Comparison of ENCODE assay signal across 2 cellular contexts in the genomic region with DNA sequence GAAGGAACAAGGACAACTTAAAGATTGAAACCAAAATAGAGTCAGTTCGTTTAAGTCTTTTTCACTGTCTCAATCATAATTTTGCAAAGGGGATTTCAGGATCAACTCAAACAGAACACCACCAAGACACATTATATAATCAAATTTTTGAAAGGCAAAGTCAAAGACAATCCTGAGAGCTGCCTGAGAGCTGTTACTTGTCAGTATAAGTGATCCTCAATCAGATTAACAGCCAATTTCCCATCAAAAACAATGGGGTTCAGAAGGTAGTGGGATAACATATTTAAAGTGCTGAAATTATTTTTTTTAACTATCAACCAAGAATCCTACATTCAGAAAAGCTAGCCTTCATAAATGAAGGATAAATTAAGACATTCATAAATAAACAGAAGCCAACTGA.
TF ChIP-seq lines count a peak whose summit lies in the region.

No MANE protein-coding gene starts in this region.

TF ChIP-seq in A549, 52 proteins besides CTCF, POLR2A, EP300 and RAD21:
- TF ChIP-seq, protein P1, sequence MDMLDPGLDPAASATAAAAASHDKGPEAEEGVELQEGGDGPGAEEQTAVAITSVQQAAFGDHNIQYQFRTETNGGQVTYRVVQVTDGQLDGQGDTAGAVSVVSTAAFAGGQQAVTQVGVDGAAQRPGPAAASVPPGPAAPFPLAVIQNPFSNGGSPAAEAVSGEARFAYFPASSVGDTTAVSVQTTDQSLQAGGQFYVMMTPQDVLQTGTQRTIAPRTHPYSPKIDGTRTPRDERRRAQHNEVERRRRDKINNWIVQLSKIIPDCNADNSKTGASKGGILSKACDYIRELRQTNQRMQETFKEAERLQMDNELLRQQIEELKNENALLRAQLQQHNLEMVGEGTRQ (IDR thresholded peaks at IDR 0.05), result no peak
- TF ChIP-seq FOSB (CRISPR knock-in tag; IDR thresholded peaks at IDR 0.05) (no peak), MAZ (IDR thresholded peaks at IDR 0.05; ENCODE audit: borderline replicate concordance, low read depth, low read length) (no peak), KDM5A (IDR thresholded peaks at IDR 0.05) (no peak), TP53 (CRISPR knock-in tag; IDR thresholded peaks at IDR 0.05) (no peak), SMC3 (IDR thresholded peaks at IDR 0.05) (no peak), HOXA7 (CRISPR knock-in tag; IDR thresholded peaks at IDR 0.05) (no peak)
- TF ChIP-seq, protein P2, sequence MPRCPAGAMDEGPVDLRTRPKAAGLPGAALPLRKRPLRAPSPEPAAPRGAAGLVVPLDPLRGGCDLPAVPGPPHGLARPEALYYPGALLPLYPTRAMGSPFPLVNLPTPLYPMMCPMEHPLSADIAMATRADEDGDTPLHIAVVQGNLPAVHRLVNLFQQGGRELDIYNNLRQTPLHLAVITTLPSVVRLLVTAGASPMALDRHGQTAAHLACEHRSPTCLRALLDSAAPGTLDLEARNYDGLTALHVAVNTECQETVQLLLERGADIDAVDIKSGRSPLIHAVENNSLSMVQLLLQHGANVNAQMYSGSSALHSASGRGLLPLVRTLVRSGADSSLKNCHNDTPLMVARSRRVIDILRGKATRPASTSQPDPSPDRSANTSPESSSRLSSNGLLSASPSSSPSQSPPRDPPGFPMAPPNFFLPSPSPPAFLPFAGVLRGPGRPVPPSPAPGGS (IDR thresholded peaks at IDR 0.05), result no peak

TF ChIP-seq in K562, 482 proteins besides CTCF, POLR2A, EP300 and RAD21:
- TF ChIP-seq ZNF311 (CRISPR knock-in tag; IDR thresholded peaks at IDR 0.05) (no peak), TRIM28 (IDR thresholded peaks at IDR 0.05) (peak; percentile 71), CBX3 (IDR thresholded peaks at IDR 0.05; ENCODE audit: borderline replicate concordance in 1 of 2, low read length in 2 of 2) (peak in 1 of 2 experiments; percentile 83; a peak in 1 of 3 replicates)
- TF ChIP-seq, protein P1 (CRISPR knock-in tag; IDR thresholded peaks at IDR 0.05), result no peak
